In genomic region chrX:54288277-54288676, GRCh38 we compare ENCODE assay signal across 24 cellular contexts.
DNase-seq lines count a peak whose midpoint lies in the region; ATAC-seq and TF ChIP-seq lines count a peak whose summit lies in the region.
"Had no signal": no experiment of that assay in that cellular context is flagged by ENCODE, and none has a peak within 500 bp of the region (broad histone marks: within the 10 kb centered on the region; RNA-seq: fewer than 3 reads in every experiment).

No MANE protein-coding gene starts in this region.

- H3K36me3 ChIP-seq in SK-N-SH (replicated peaks in 1 of 2; ENCODE audit: control insufficient read depth in 1 of 2, insufficient read depth in 2 of 2, low read length in 1 of 2): peaks cover 0 to 2% of the 10 kb centered on the region in 2 experiments
- H3K36me3 ChIP-seq: lower lobe of right lung, neutrophil, uterus had no signal

- TF ChIP-seq CTCF in SK-N-SH (IDR thresholded peaks at IDR 0.05): no peak
- TF ChIP-seq CTCF in fibroblast of pulmonary artery (IDR thresholded peaks at IDR 0.05; ENCODE audit: low read length, missing control alignments): no peak
- no peak for TF ChIP-seq CTCF in mesothelial cell of epicardium (IDR thresholded peaks at IDR 0.05; ENCODE audit: unreplicated experiment)

- H3K27ac Mint-ChIP-seq in mesothelial cell of epicardium: no peak overlapping the region
- H3K27ac Mint-ChIP-seq: activated CD4-positive, alpha-beta memory T cell treated with anti-CD3 and anti-CD28 coated beads for 36 hours; CD14-positive monocyte; HFFc6; stimulated activated naive B cell treated with anti-CD40 and anti-IgM and Interleukin-4, amounts not matched to agents 10 μg/mL and 1 μg/mL and 100 μg/mL, for 72 hours had no signal

- no peaks in the 10 kb centered on the region for H4K20me1 ChIP-seq in SK-N-SH (ENCODE audit: insufficient read depth)

- no peak for ATAC-seq in SK-N-SH treated with all-trans-retinoic acid at 6 μM for 48 hours
- ATAC-seq: lower lobe of right lung; stimulated activated naive B cell treated with anti-CD40 and anti-IgM and Interleukin-4, amounts not matched to agents 10 μg/mL and 1 μg/mL and 100 μg/mL, for 72 hours had no signal

- peaks cover 12% of the 10 kb centered on the region for H3K36me3 Mint-ChIP-seq in mesothelial cell of epicardium
- H3K36me3 Mint-ChIP-seq: activated CD4-positive, alpha-beta memory T cell treated with anti-CD3 and anti-CD28 coated beads for 36 hours; CD14-positive monocyte; stimulated activated naive B cell treated with anti-CD40 and anti-IgM and Interleukin-4, amounts not matched to agents 10 μg/mL and 1 μg/mL and 100 μg/mL, for 72 hours had no signal

- no peak overlapping the region for H3K4me3 Mint-ChIP-seq in mesothelial cell of epicardium
- H3K4me3 Mint-ChIP-seq: activated CD4-positive, alpha-beta memory T cell treated with anti-CD3 and anti-CD28 coated beads for 36 hours; CD14-positive monocyte; HFFc6; stimulated activated naive B cell treated with anti-CD40 and anti-IgM and Interleukin-4, amounts not matched to agents 10 μg/mL and 1 μg/mL and 100 μg/mL, for 72 hours had no signal

- H3K27me3 Mint-ChIP-seq in mesothelial cell of epicardium (ENCODE audit: low read depth): no peaks in the 10 kb centered on the region
- H3K27me3 Mint-ChIP-seq: activated CD4-positive, alpha-beta memory T cell treated with anti-CD3 and anti-CD28 coated beads for 36 hours had no signal

- H3K4me2 ChIP-seq in SK-N-SH: no peak overlapping the region

- peaks cover 33% of the 10 kb centered on the region for H3K9me3 Mint-ChIP-seq in mesothelial cell of epicardium
- H3K9me3 Mint-ChIP-seq: activated CD4-positive, alpha-beta memory T cell treated with anti-CD3 and anti-CD28 coated beads for 36 hours; HFFc6; stimulated activated naive B cell treated with anti-CD40 and anti-IgM and Interleukin-4, amounts not matched to agents 10 μg/mL and 1 μg/mL and 100 μg/mL, for 72 hours had no signal

- H3K27me3 ChIP-seq in SK-N-SH (ENCODE audit: insufficient read depth): no peaks in the 10 kb centered on the region; the same call in 1 of the 2 replicates
- H3K27me3 ChIP-seq: neutrophil, testis, uterus had no signal

- POLR2A ChIA-PET in SK-N-SH (lab: Yijun Ruan, JAX): no interaction called here

- no peak overlapping the region for H2AFZ ChIP-seq in SK-N-SH (ENCODE audit: low read depth)

- no peak for TF ChIP-seq RAD21 in SK-N-SH (IDR thresholded peaks at IDR 0.05; ENCODE audit: low read length)

- DNase-seq in SK-N-SH (no peak), SW480 (ENCODE audit: low spot score) (peak; percentile 5), fibroblast of pulmonary artery (ENCODE audit: low read depth) (peak; percentile 18), superior temporal gyrus (ENCODE audit: extremely low spot score) (peak; percentile 15), caudate nucleus (lab: John Stamatoyannopoulos, UW) (no peak), mesothelial cell of epicardium (ENCODE audit: low spot score in 2 of 2, unreplicated experiment in 2 of 2) (no peak)
- no peak for DNase-seq in activated T-cell treated with anti-CD3 and anti-CD28 coated beads, Interleukin-2, amount 50 U/mL, for 48 hours
- DNase-seq: ACHN; activated CD4-positive, alpha-beta memory T cell treated with anti-CD3 and anti-CD28 coated beads for 36 hours; central memory CD4-positive, alpha-beta T cell; HFFc6; kidney; lower lobe of right lung; NCI-H1105; NCI-H526; stimulated activated CD4-positive, alpha-beta T cell treated with anti-CD3 and anti-CD28 coated beads, Interleukin-2, amount 100 ng/mL, for 48 hours; stimulated activated naive B cell treated with anti-CD40 and anti-IgM and Interleukin-4, amounts not matched to agents 10 μg/mL and 1 μg/mL and 100 μg/mL, for 72 hours; SW 1271; testis; uterus had no signal

- no peaks in the 10 kb centered on the region for H3K9me2 ChIP-seq in SK-N-SH

- no peak overlapping the region for H3K9ac ChIP-seq in SK-N-SH

- H3K4me3 ChIP-seq in SK-N-SH (ENCODE audit: low read depth in 2 of 2, low read length in 1 of 2): no peak overlapping the region
- H3K4me3 ChIP-seq in fibroblast of pulmonary artery (replicated peaks; ENCODE audit: low read depth, low read length): no peak overlapping the region
- H3K4me3 ChIP-seq: lower lobe of right lung, testis, uterus had no signal

- H3K4me1 Mint-ChIP-seq in mesothelial cell of epicardium: no peaks in the 10 kb centered on the region
- H3K4me1 Mint-ChIP-seq: CD14-positive monocyte; stimulated activated naive B cell treated with anti-CD40 and anti-IgM and Interleukin-4, amounts not matched to agents 10 μg/mL and 1 μg/mL and 100 μg/mL, for 72 hours had no signal

- no peaks in the 10 kb centered on the region for H3K4me1 ChIP-seq in SK-N-SH (ENCODE audit: control insufficient read depth in 1 of 2, insufficient read depth in 2 of 2, low read depth in 1 of 2, low read length in 1 of 2)
- H3K4me1 ChIP-seq: lower lobe of right lung, testis, uterus had no signal

- no peak overlapping the region for H3K27ac ChIP-seq in SK-N-SH (ENCODE audit: low read depth in 2 of 2, low read length in 1 of 2)
- H3K27ac ChIP-seq in caudate nucleus (ENCODE audit: low read depth, low read length): no peak overlapping the region
- H3K27ac ChIP-seq: epithelial cell of prostate, lower lobe of right lung, neutrophil, testis, uterus had no signal

- H3K79me2 ChIP-seq in SK-N-SH (ENCODE audit: insufficient read depth): no peaks in the 10 kb centered on the region

- H3K9me3 ChIP-seq in SK-N-SH: no peaks in the 10 kb centered on the region
- H3K9me3 ChIP-seq: lower lobe of right lung, neutrophil, testis, uterus had no signal

- no peak for TF ChIP-seq EP300 in SK-N-SH (IDR thresholded peaks at IDR 0.05; ENCODE audit: borderline replicate concordance in 1 of 2, low read depth in 1 of 2, low read length in 1 of 2)

- CTCF ChIA-PET in SK-N-SH (lab: Yijun Ruan, JAX): no interaction called here

- no peaks in the 10 kb centered on the region for H3F3A ChIP-seq in SK-N-SH (replicated peaks; ENCODE audit: insufficient read depth)

TF ChIP-seq in SK-N-SH, 30 proteins besides CTCF, POLR2A, EP300 and RAD21:
- TF ChIP-seq MEF2A (IDR thresholded peaks at IDR 0.05; ENCODE audit: borderline replicate concordance, low read depth) (no peak), USF1 (IDR thresholded peaks at IDR 0.05; ENCODE audit: borderline replicate concordance, low read depth) (no peak), PBX3 (IDR thresholded peaks at IDR 0.05) (peak; percentile 33; the same call in 1 of the 2 replicates), NRF1 (IDR thresholded peaks at IDR 0.05; ENCODE audit: low read depth, low read length) (no peak), ELF1 (IDR thresholded peaks at IDR 0.05) (no peak), NFIC (IDR thresholded peaks at IDR 0.05; ENCODE audit: borderline replicate concordance) (no peak), JUND (IDR thresholded peaks at IDR 0.05) (no peak)

TF ChIP-seq in SK-N-SH treated with all-trans-retinoic acid at 6 μM for 48 hours, 23 proteins besides CTCF, POLR2A, EP300 and RAD21:
- TF ChIP-seq ZNF565 (CRISPR knock-in tag; conservative IDR thresholded peaks at IDR 0.05; ENCODE audit: low read depth): no peak
- TF ChIP-seq ZNF8 (CRISPR knock-in tag; IDR thresholded peaks at IDR 0.05): no peak

Comparison
In these comparisons a context has a peak if more than half of its experiments do, and no peak if none do; other contexts are left out.
1. DNase-seq: peak in SW480 (single experiment), fibroblast of pulmonary artery (single experiment) and superior temporal gyrus (single experiment); none in SK-N-SH (single experiment), caudate nucleus (0 of 61), mesothelial cell of epicardium (0 of 2) and activated T-cell treated with anti-CD3 and anti-CD28 coated beads, Interleukin-2, amount 50 U/mL, for 48 hours (0 of 2).